Comparison of ENCODE assay signal across 18 cellular contexts in the genomic region with DNA sequence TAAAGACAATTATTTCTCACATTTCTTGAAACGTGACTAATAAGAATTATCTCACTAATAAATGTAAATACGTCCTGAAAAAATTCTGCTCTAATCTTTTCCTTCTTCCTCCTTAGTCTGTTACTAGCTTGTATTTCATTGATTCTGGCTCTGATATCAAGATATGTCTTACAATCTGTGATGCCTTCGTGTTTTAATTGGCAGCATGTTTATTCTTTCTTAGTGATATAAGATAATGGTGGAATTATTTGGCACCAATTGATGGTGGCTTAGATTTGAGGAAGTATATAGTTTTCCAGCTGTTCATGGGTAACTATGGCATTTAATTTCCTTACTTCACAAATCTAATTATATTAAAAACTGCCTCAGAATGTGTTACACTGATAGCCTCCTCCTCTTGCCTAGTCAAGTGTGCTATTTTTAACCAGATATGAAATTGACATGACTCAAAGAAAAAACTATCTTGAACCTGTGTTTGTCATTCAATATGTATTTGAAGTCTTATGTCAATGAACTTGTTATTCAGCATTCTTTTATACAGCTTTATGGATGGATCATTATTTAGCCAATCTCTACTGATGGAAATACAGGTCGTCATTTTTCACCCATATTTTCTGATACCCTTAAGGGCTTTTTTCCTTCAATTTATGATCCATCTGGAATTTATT. TPM values are rescaled to one million over a fixed set of nuclear protein-coding genes. Genes with fewer than 3 reads are reported as not detected.
DNase-seq lines count a peak whose midpoint lies in the region; ATAC-seq and TF ChIP-seq lines count a peak whose summit lies in the region.
"Had no signal": no experiment of that assay in that cellular context is flagged by ENCODE, and none has a peak within 500 bp of the region (broad histone marks: within the 10 kb centered on the region; RNA-seq: fewer than 3 reads in every experiment).

No MANE protein-coding gene starts in this region.

- CTCF ChIA-PET in MCF 10A (lab: Yijun Ruan, JAX) = interaction anchor here (0.6 kb wide), 1 partner anchor 189 kb away, joined by 3 read pairs; no protein-coding TSS in a partner anchor

- ATAC-seq in activated CD4-positive, CD25-positive, alpha-beta regulatory T cell treated with anti-CD3 and anti-CD28 coated beads, Interleukin-2, amount 50 U/mL, for 24 hours = no peak
- ATAC-seq: HCT116 had no signal

- H3K9me3 Mint-ChIP-seq in MCF 10A (ENCODE audit: unreplicated experiment) = no peaks in the 10 kb centered on the region
- no peaks in the 10 kb centered on the region for H3K9me3 Mint-ChIP-seq in nephron progenitor cell
- H3K9me3 Mint-ChIP-seq in activated CD4-positive, alpha-beta T cell treated with anti-CD3 and anti-CD28 coated beads, Interleukin-2, amount 10 ng/mL, durations not matched to agents 24 days and 14 days = no peaks in the 10 kb centered on the region

- intact Hi-C loops in MCF 10A (cut with micrococcal nuclease) (no loop called here), breast epithelium (cut with DNase I; ENCODE audit: low total_unique reads) (no loop called here)
- intact Hi-C loops in activated CD4-positive, alpha-beta T cell treated with anti-CD3 and anti-CD28 coated beads, Interleukin-2, amount 10 ng/mL, durations not matched to agents 24 days and 14 days (cut with micrococcal nuclease) = loop anchor here (10.0 kb wide), 1 partner anchor 228 kb away; no protein-coding TSS in a partner anchor

- H3K4me3 ChIP-seq in breast epithelium (no peak overlapping the region), epithelial cell of esophagus (ENCODE audit: low read length) (no peak overlapping the region)

- H3K4me1 ChIP-seq in breast epithelium = peaks cover 0 to 16% of the 10 kb centered on the region in 2 donors

- no peaks in the 10 kb centered on the region for H3K27me3 ChIP-seq in breast epithelium

- no peaks in the 10 kb centered on the region for H3K9me3 ChIP-seq in breast epithelium

- POLR2A ChIA-PET in MCF 10A (lab: Yijun Ruan, JAX) = interaction anchor here (0.7 to 1.5 kb wide), 4 partner anchors 29 to 246 kb away, joined by 3 to 6 read pairs (median 4); partner anchors contain the start of gene USP45

- peak overlapping the region; percentile 12 for H3K27ac Mint-ChIP-seq in MCF 10A (ENCODE audit: low read depth, unreplicated experiment)
- no peak overlapping the region for H3K27ac Mint-ChIP-seq in nephron progenitor cell
- H3K27ac Mint-ChIP-seq in activated CD4-positive, alpha-beta T cell treated with anti-CD3 and anti-CD28 coated beads, Interleukin-2, amount 10 ng/mL, durations not matched to agents 24 days and 14 days = no peak overlapping the region

- BruUV-seq in MCF 10A (replicated peaks; lab: Mats Ljungman, UMichigan) = no TSS peak

- H3K36me3 Mint-ChIP-seq in MCF 10A (ENCODE audit: insufficient read depth, unreplicated experiment) (peaks cover 31% of the 10 kb centered on the region), nephron progenitor cell (ENCODE audit: low read depth) (peaks cover 54% of the 10 kb centered on the region)
- peaks cover 15% of the 10 kb centered on the region for H3K36me3 Mint-ChIP-seq in activated CD4-positive, alpha-beta T cell treated with anti-CD3 and anti-CD28 coated beads, Interleukin-2, amount 10 ng/mL, durations not matched to agents 24 days and 14 days (ENCODE audit: low read depth)

- no peak for TF ChIP-seq POLR2A in breast epithelium (IDR thresholded peaks at IDR 0.05)

- H3K4me1 Mint-ChIP-seq in MCF 10A (ENCODE audit: insufficient read depth, unreplicated experiment) (peaks cover 29% of the 10 kb centered on the region), nephron progenitor cell (peaks cover 17% of the 10 kb centered on the region)
- H3K4me1 Mint-ChIP-seq in activated CD4-positive, alpha-beta T cell treated with anti-CD3 and anti-CD28 coated beads, Interleukin-2, amount 10 ng/mL, durations not matched to agents 24 days and 14 days = peaks cover 12% of the 10 kb centered on the region

- no peak for DNase-seq in MCF 10A (ENCODE audit: unreplicated experiment)
- DNase-seq in breast epithelium (ENCODE audit: low spot score in 2 of 2) = no peak
- peak; percentile 41 for DNase-seq in RKO (ENCODE audit: low spot score)
- DNase-seq in epithelial cell of esophagus (ENCODE audit: low read depth) = peak; percentile 49
- peak; percentile 4 for DNase-seq in putamen (ENCODE audit: low spot score)
- no peak for DNase-seq in nephron progenitor cell
- no peak for DNase-seq in activated CD4-positive, alpha-beta T cell treated with anti-CD3 and anti-CD28 coated beads, Interleukin-2, amount 10 ng/mL, durations not matched to agents 24 days and 14 days
- DNase-seq: DMS53, NCI-H1105, NCI-H1694 treated with DMSO at 0.1 percent for 48 hours, NCI-H2171 treated with DMSO at 0.1 percent for 48 hours, NCI-H510A, NCI-H82, SIG-M5 had no signal

- TF ChIP-seq CTCF in MCF 10A (IDR thresholded peaks at IDR 0.05; ENCODE audit: unreplicated experiment) = no peak
- TF ChIP-seq CTCF in breast epithelium (IDR thresholded peaks at IDR 0.05) = no peak
- TF ChIP-seq CTCF in epithelial cell of esophagus (IDR thresholded peaks at IDR 0.05; ENCODE audit: insufficient read depth, low read depth, low read length, missing control alignments) = no peak
- TF ChIP-seq CTCF in nephron progenitor cell (IDR thresholded peaks at IDR 0.05) = no peak

- no peaks in the 10 kb centered on the region for H3K36me3 ChIP-seq in breast epithelium

- H3K4me3 Mint-ChIP-seq in MCF 10A (ENCODE audit: unreplicated experiment) (no peak overlapping the region), nephron progenitor cell (no peak overlapping the region)
- H3K4me3 Mint-ChIP-seq in activated CD4-positive, alpha-beta T cell treated with anti-CD3 and anti-CD28 coated beads, Interleukin-2, amount 10 ng/mL, durations not matched to agents 24 days and 14 days = no peak overlapping the region

- no peak overlapping the region for H3K27ac ChIP-seq in breast epithelium
- H3K27ac ChIP-seq: C4-2B had no signal

- H3K27me3 Mint-ChIP-seq in MCF 10A (ENCODE audit: insufficient read depth, unreplicated experiment) (no peaks in the 10 kb centered on the region), nephron progenitor cell (ENCODE audit: low read depth, poor library complexity) (no peaks in the 10 kb centered on the region)
- H3K27me3 Mint-ChIP-seq in activated CD4-positive, alpha-beta T cell treated with anti-CD3 and anti-CD28 coated beads, Interleukin-2, amount 10 ng/mL, durations not matched to agents 24 days and 14 days = no peaks in the 10 kb centered on the region

RNA-seq across cellular contexts. Expression of gene CCNC, which starts 5.3 kb away (rescaled TPM):
- total RNA-seq in MCF 10A (2022) = 54.0 and 76.5 TPM in 2 replicates
- 10 to 100 TPM; 59.3 to 79.8 (median 63.0) TPM for total RNA-seq in breast epithelium
- 49.6 and 56.0 TPM in 2 replicates for total RNA-seq in activated CD4-positive, alpha-beta T cell treated with anti-CD3 and anti-CD28 coated beads, Interleukin-2, amount 10 ng/mL, durations not matched to agents 24 days and 14 days

RNA-seq across cellular contexts. Expression of gene PRDM13, which starts 43.4 kb away (rescaled TPM):
- total RNA-seq in MCF 10A (2022) (not detected in 2 replicates), breast epithelium (not detected)
- 0.05 TPM in 1 of 2 replicates, not detected in the other for total RNA-seq in activated CD4-positive, alpha-beta T cell treated with anti-CD3 and anti-CD28 coated beads, Interleukin-2, amount 10 ng/mL, durations not matched to agents 24 days and 14 days
- total RNA-seq: HT1080 had no signal

RNA-seq across cellular contexts. Expression of gene USP45, which starts 48.0 kb away (rescaled TPM):
- total RNA-seq in MCF 10A (2022) (12.7 and 14.4 TPM in 2 replicates), breast epithelium (10 to 100 TPM; 14.1 to 25.8 (median 25.2) TPM)
- total RNA-seq in activated CD4-positive, alpha-beta T cell treated with anti-CD3 and anti-CD28 coated beads, Interleukin-2, amount 10 ng/mL, durations not matched to agents 24 days and 14 days = 17.9 and 21.8 TPM in 2 replicates

Comparison
In these comparisons a context has a peak if more than half of its experiments do, and no peak if none do; other contexts are left out.
1. DNase-seq: peak in RKO (single experiment), epithelial cell of esophagus (single experiment) and putamen (single experiment); none in MCF 10A (single experiment), breast epithelium (0 of 2), nephron progenitor cell (single experiment) and activated CD4-positive, alpha-beta T cell treated with anti-CD3 and anti-CD28 coated beads, Interleukin-2, amount 10 ng/mL, durations not matched to agents 24 days and 14 days (single experiment).